ENCODE assay signal across 10 cellular contexts in genomic region chr1:1631793-1632420, GRCh38. TPM values are rescaled to one million over a fixed set of nuclear protein-coding genes. Genes with fewer than 3 reads are reported as not detected.
DNase-seq lines count a peak whose midpoint lies in the region; ATAC-seq, FAIRE-seq and TF ChIP-seq lines count a peak whose summit lies in the region.
"Had no signal": no experiment of that assay in that cellular context is flagged by ENCODE, and none has a peak within 500 bp of the region (broad histone marks: within the 10 kb centered on the region; RNA-seq: fewer than 3 reads in every experiment).

MMP23B (plus strand) TSS chr1:1632173; CDS start chr1:1632219, 46 bp downstream.

- ATAC-seq in SK-N-SH treated with all-trans-retinoic acid at 6 μM for 48 hours = no peak
- peak; percentile 43 for ATAC-seq in HepG2

- H3K4me3 ChIP-seq in SK-N-SH (ENCODE audit: low read depth in 2 of 2, low read length in 1 of 2) = no peak within 1 kb of the TSS
- H3K4me3 ChIP-seq in HepG2 (replicated peaks in 1 of 3; ENCODE audit: insufficient read depth in 1 of 3, low read depth in 2 of 3, low read length in 3 of 3) = peak within 1 kb of the TSS; percentile 12 to 63 (median 43); a peak in 4 of 6 replicates
- peak within 1 kb of the TSS; percentile 65 for H3K4me3 ChIP-seq in thymus (ENCODE audit: low read length)

- H3K79me2 ChIP-seq in SK-N-SH (ENCODE audit: insufficient read depth) (no peaks in the 10 kb centered on the region), HepG2 (ENCODE audit: insufficient read depth, low read length) (no peaks in the 10 kb centered on the region)

- TF ChIP-seq RAD21 in SK-N-SH (IDR thresholded peaks at IDR 0.05; ENCODE audit: low read length) = no peak
- no peak for TF ChIP-seq RAD21 in HepG2 (CRISPR knock-in tag; IDR thresholded peaks at IDR 0.05)

- H2AFZ ChIP-seq in SK-N-SH (ENCODE audit: low read depth) (no peak within 1 kb of the TSS), HepG2 (ENCODE audit: low read length) (no peak within 1 kb of the TSS)

- CTCF ChIA-PET in SK-N-SH (lab: Yijun Ruan, JAX) (no interaction called here), HepG2 (lab: Yijun Ruan, JAX; ENCODE audit: low intra/inter-chr PET ratio, low total read pairs) (no interaction called here)

- no peak for FAIRE-seq in HepG2 (lab: Jason Lieb, UNC)

- H3K9me3 ChIP-seq in SK-N-SH (no peaks in the 10 kb centered on the region), HepG2 (ENCODE audit: low read length) (no peaks in the 10 kb centered on the region), thymus (ENCODE audit: control insufficient read depth) (no peaks in the 10 kb centered on the region)

- TF ChIP-seq POLR2A in HepG2 (IDR thresholded peaks at IDR 0.05; ENCODE audit: insufficient read depth in 1 of 2, low read depth in 2 of 2, low read length in 2 of 2) = no peak

- BruUV-seq in HepG2 (replicated peaks; lab: Mats Ljungman, UMichigan) = no TSS peak

- no peak within 1 kb of the TSS for H3K4me2 ChIP-seq in SK-N-SH
- H3K4me2 ChIP-seq in HepG2 (ENCODE audit: low read depth, low read length) = peak within 1 kb of the TSS; percentile 70

- POLR2A ChIA-PET in SK-N-SH (lab: Yijun Ruan, JAX) (no interaction called here), HepG2 (lab: Yijun Ruan, JAX) (no interaction called here)

- peak; percentile 61 for DNase-seq in SK-N-SH
- peak; percentile 51 for DNase-seq in astrocyte of the hippocampus (ENCODE audit: low read depth, low spot score)
- DNase-seq in HepG2 (ENCODE audit: low spot score) = no peak
- no peak for DNase-seq in NOMO-1 treated with dmso at 0.1 percent for 144 hours (lab: John Stamatoyannopoulos, UW; ENCODE audit: unreplicated experiment)
- no peak for DNase-seq in stimulated activated CD4-positive, alpha-beta T cell treated with anti-CD3 and anti-CD28 coated beads, Interleukin-2, amount 100 ng/mL, for 24 hours
- no peak for DNase-seq in NAMALWA (ENCODE audit: low spot score)
- DNase-seq: erythroblast had no signal

- H3K36me3 ChIP-seq in SK-N-SH (replicated peaks in 1 of 2; ENCODE audit: control insufficient read depth in 1 of 2, insufficient read depth in 2 of 2, low read length in 1 of 2) = peaks cover 0 to 6% of the 10 kb centered on the region in 2 experiments
- peaks cover 0 to 2% of the 10 kb centered on the region in 2 experiments; a peak in 1 of 5 replicates for H3K36me3 ChIP-seq in HepG2 (replicated peaks in 1 of 2; ENCODE audit: control insufficient read depth in 1 of 2, insufficient read depth in 2 of 2, low read length in 2 of 2)
- H3K36me3 ChIP-seq in thymus (ENCODE audit: control insufficient read depth, insufficient read depth) = peaks cover 22% of the 10 kb centered on the region

- intact Hi-C loops in HepG2 (cut with micrococcal nuclease; ENCODE audit: unreplicated experiment) = no loop called here

- H3K27ac ChIP-seq in SK-N-SH (ENCODE audit: low read depth in 2 of 2, low read length in 1 of 2) = no peak within 1 kb of the TSS
- H3K27ac ChIP-seq in HepG2 (ENCODE audit: extremely low read length, insufficient read depth, low read length) = no peak within 1 kb of the TSS
- H3K27ac ChIP-seq in thymus (ENCODE audit: low read depth) = peak within 1 kb of the TSS; percentile 25
- H3K27ac ChIP-seq: VCaP had no signal

- no peaks in the 10 kb centered on the region for H3K27me3 ChIP-seq in SK-N-SH (ENCODE audit: insufficient read depth)
- no peaks in the 10 kb centered on the region for H3K27me3 ChIP-seq in HepG2 (ENCODE audit: control insufficient read depth in 1 of 2, insufficient read depth in 2 of 2, low read length in 2 of 2)
- peaks cover 16% of the 10 kb centered on the region for H3K27me3 ChIP-seq in thymus (ENCODE audit: control insufficient read depth, insufficient read depth)

- in situ Hi-C loops in HepG2 (cut with HindIII; ENCODE audit: extremely low pct_ligation_motif_present, low pct_unique_long_range_greater_than_20kb) = no loop called here

- H3K4me1 ChIP-seq in SK-N-SH (ENCODE audit: control insufficient read depth in 1 of 2, insufficient read depth in 2 of 2, low read depth in 1 of 2, low read length in 1 of 2) = no peaks in the 10 kb centered on the region
- H3K4me1 ChIP-seq in HepG2 (ENCODE audit: insufficient read depth, low read length) = no peaks in the 10 kb centered on the region
- peaks cover 12% of the 10 kb centered on the region for H3K4me1 ChIP-seq in thymus (ENCODE audit: control insufficient read depth, insufficient read depth, low read length)

- H3F3A ChIP-seq in SK-N-SH (replicated peaks; ENCODE audit: insufficient read depth) = no peaks in the 10 kb centered on the region

- WGBS in SK-N-SH (ENCODE audit: low lambda C conversion rate) = 71% methylated on average over 12 of the region's 48 CpGs
- WGBS in HepG2 (ENCODE audit: low lambda C conversion rate) = 13% methylated on average over 6 of the region's 48 CpGs
- WGBS in thymus = 7% methylated on average over 48 of the region's 48 CpGs

- no peaks in the 10 kb centered on the region for H4K20me1 ChIP-seq in SK-N-SH (ENCODE audit: insufficient read depth)
- no peaks in the 10 kb centered on the region for H4K20me1 ChIP-seq in HepG2 (ENCODE audit: insufficient read depth, low read length)

- H3K9me2 ChIP-seq in SK-N-SH = no peaks in the 10 kb centered on the region

- no peak for TF ChIP-seq CTCF in SK-N-SH (IDR thresholded peaks at IDR 0.05)
- TF ChIP-seq CTCF in HepG2 (CRISPR knock-in tag; IDR thresholded peaks at IDR 0.05) = no peak

- TF ChIP-seq EP300 in SK-N-SH (IDR thresholded peaks at IDR 0.05; ENCODE audit: borderline replicate concordance in 1 of 2, low read depth in 1 of 2, low read length in 1 of 2) (no peak), HepG2 (IDR thresholded peaks at IDR 0.05; ENCODE audit: low read depth in 2 of 2, low read length in 2 of 2) (no peak), HepG2 (CRISPR knock-in tag; IDR thresholded peaks at IDR 0.05; ENCODE audit: borderline replicate concordance) (no peak)

- H3K9ac ChIP-seq in SK-N-SH (no peak within 1 kb of the TSS), HepG2 (ENCODE audit: insufficient read depth, low read depth, low read length) (peak within 1 kb of the TSS; percentile 49; the same call in 1 of the 2 replicates)

TF ChIP-seq in SK-N-SH, 30 proteins besides CTCF, POLR2A, EP300 and RAD21 (continues in another document):
- no peak for TF ChIP-seq TAF1 (IDR thresholded peaks at IDR 0.05; ENCODE audit: borderline replicate concordance, low read depth, low read length)
- TF ChIP-seq ELF1 (IDR thresholded peaks at IDR 0.05) = no peak
- TF ChIP-seq GATA2 (CRISPR knock-in tag; IDR thresholded peaks at IDR 0.05) = no peak
- no peak for TF ChIP-seq MEF2A (IDR thresholded peaks at IDR 0.05; ENCODE audit: borderline replicate concordance, low read depth)
- no peak for TF ChIP-seq FOSL2 (IDR thresholded peaks at IDR 0.05; ENCODE audit: borderline replicate concordance, low read depth)

TF ChIP-seq in HepG2, 621 proteins besides CTCF, POLR2A, EP300 and RAD21 (continues in another document):
- no peak for TF ChIP-seq MXI1 (IDR thresholded peaks at IDR 0.05; ENCODE audit: borderline replicate concordance, low read depth, low read length)
- TF ChIP-seq PATZ1 (CRISPR knock-in tag; IDR thresholded peaks at IDR 0.05) = peak; percentile 46; the same call in 1 of the 2 replicates
- TF ChIP-seq MYC (CRISPR knock-in tag; IDR thresholded peaks at IDR 0.05; ENCODE audit: borderline replicate concordance) = 0 out of 2 replicates have a peak, but pooled peaks have one; percentile 24
- no peak for TF ChIP-seq HIVEP1 (CRISPR knock-in tag; IDR thresholded peaks at IDR 0.05)
- TF ChIP-seq ZFY (CRISPR knock-in tag; IDR thresholded peaks at IDR 0.05) = peak; percentile 41; the same call in 1 of the 2 replicates
- TF ChIP-seq GABPB1 (CRISPR knock-in tag; IDR thresholded peaks at IDR 0.05) = peak; percentile 21; the same call in 1 of the 2 replicates

RNA-seq across cellular contexts. Expression of gene MMP23B, which starts in this region (rescaled TPM):
- polyA plus RNA-seq in SK-N-SH (2012; rRNA removed) (0.96 and 1.2 TPM in 2 replicates), HepG2 (2011; rRNA removed) (0.61 and 2.0 TPM in 2 replicates), thymus (2.7 TPM)
- 0.10 and 0.15 TPM in 2 replicates for polyA plus RNA-seq in SK-N-SH (2012; cell fraction: cytosol; rRNA removed)
- 9.6 and 17.1 TPM in 2 replicates for polyA plus RNA-seq in SK-N-SH (2012; cell fraction: nucleus; rRNA removed)
- total RNA-seq in HepG2 (2016; rRNA removed; fragmentation: Illumina TruSeq; extraction: Trizol) = 0.75 and 1.0 TPM in 2 replicates
- total RNA-seq in HepG2 (2016; cell fraction: cytosol; rRNA removed; fragmentation: Illumina TruSeq; extraction: Trizol; ENCODE audit: low read depth) = 1.0 and 1.4 TPM in 2 replicates
- 0.46 and 1.8 TPM in 2 replicates for total RNA-seq in HepG2 (2016; cell fraction: insoluble cytoplasmic fraction; rRNA removed; fragmentation: Illumina TruSeq; extraction: Trizol)
- 1.1 and 1.5 TPM in 2 replicates for total RNA-seq in HepG2 (2016; cell fraction: membrane; rRNA removed; fragmentation: Illumina TruSeq; extraction: Trizol)
- 2.1 and 2.7 TPM in 2 replicates for total RNA-seq in HepG2 (2016; cell fraction: nucleus; rRNA removed; fragmentation: Illumina TruSeq; extraction: Trizol)
- polyA plus RNA-seq in HepG2 (2011; cell fraction: cytosol; rRNA removed) = 0.92 and 1.5 TPM in 2 replicates
- polyA plus RNA-seq in HepG2 (2011; cell fraction: nucleus; rRNA removed) = 16.7 and 18.0 TPM in 2 replicates
- 0.85 and 1.5 TPM in 2 replicates for polyA plus RNA-seq in HepG2 (2012)
- polyA plus RNA-seq in HepG2 (2016; cell fraction: cytosol; fragmentation: Illumina TruSeq; extraction: Trizol; ENCODE audit: low read depth) = 0.46 and 1.3 TPM in 2 replicates
- 0.38 and 0.46 TPM in 2 replicates for polyA plus RNA-seq in HepG2 (2016; cell fraction: insoluble cytoplasmic fraction; fragmentation: Illumina TruSeq; extraction: Trizol; ENCODE audit: low read depth)
- 0.78 and 1.4 TPM in 2 replicates for polyA plus RNA-seq in HepG2 (2016; cell fraction: membrane; fragmentation: Illumina TruSeq; extraction: Trizol; ENCODE audit: low read depth)
- polyA plus RNA-seq in HepG2 (2016; cell fraction: nucleus; fragmentation: Illumina TruSeq; extraction: Trizol; ENCODE audit: insufficient read depth, low read depth) = 0.47 and 1.1 TPM in 2 replicates
- polyA minus RNA-seq in HepG2 (2011; rRNA and poly(A)+ RNA removed; ENCODE audit: low replicate concordance) = 0.54 and 0.75 TPM in 2 replicates
- 0.79 TPM in 1 of 2 replicates, not detected in the other for polyA minus RNA-seq in HepG2 (2011; cell fraction: cytosol; rRNA and poly(A)+ RNA removed)
- polyA minus RNA-seq in HepG2 (2011; cell fraction: nucleus; rRNA and poly(A)+ RNA removed) = 0.77 and 1.4 TPM in 2 replicates

Comparison
In these comparisons a context has a peak if more than half of its experiments do, and no peak if none do; other contexts are left out.
1. DNase-seq: peak in SK-N-SH (single experiment) and astrocyte of the hippocampus (single experiment); none in HepG2 (single experiment), NOMO-1 treated with dmso at 0.1 percent for 144 hours (single experiment), stimulated activated CD4-positive, alpha-beta T cell treated with anti-CD3 and anti-CD28 coated beads, Interleukin-2, amount 100 ng/mL, for 24 hours (0 of 2) and NAMALWA (single experiment).
2. H3K4me3 ChIP-seq: peak in HepG2 (3 of 3) and thymus (single experiment); none in SK-N-SH (0 of 2).